In the genomic region with DNA sequence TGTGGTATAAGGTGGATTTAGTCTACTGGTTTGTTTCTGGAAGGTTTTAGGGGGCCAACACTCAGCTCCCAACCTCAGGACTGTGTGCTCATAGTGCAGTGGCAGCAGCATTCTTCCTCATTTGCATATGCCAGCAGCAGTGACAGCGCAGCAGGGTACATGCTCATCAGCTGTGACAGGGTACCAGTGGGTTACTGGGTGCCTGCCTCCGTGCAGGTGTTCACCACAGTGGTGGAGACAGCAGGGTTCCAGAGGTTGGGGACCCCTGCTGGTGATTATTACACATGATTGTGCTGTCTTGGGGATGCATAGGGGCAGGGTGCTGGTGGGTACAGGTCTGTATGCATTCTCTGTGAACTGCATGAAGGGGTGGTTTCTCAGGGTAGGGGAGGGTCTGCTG, we compare ENCODE assay signal across 1 cellular context.
TF ChIP-seq lines count a peak whose summit lies in the region.

No MANE protein-coding gene starts in this region.

TF ChIP-seq in GM12878, 131 proteins besides CTCF, POLR2A, EP300 and RAD21 (continued from another document):
- TF ChIP-seq ZNF207 (IDR thresholded peaks at IDR 0.05; ENCODE audit: borderline replicate concordance) (no peak), POU2F2 (IDR thresholded peaks at IDR 0.05; ENCODE audit: borderline replicate concordance, low read depth, low read length) (no peak), JUNB (IDR thresholded peaks at IDR 0.05) (no peak), CHD4 (IDR thresholded peaks at IDR 0.05) (no peak), HCFC1 (IDR thresholded peaks at IDR 0.05; ENCODE audit: low read length) (no peak), KDM1A (IDR thresholded peaks at IDR 0.05; ENCODE audit: borderline replicate concordance) (no peak)
- TF ChIP-seq, protein P1, sequence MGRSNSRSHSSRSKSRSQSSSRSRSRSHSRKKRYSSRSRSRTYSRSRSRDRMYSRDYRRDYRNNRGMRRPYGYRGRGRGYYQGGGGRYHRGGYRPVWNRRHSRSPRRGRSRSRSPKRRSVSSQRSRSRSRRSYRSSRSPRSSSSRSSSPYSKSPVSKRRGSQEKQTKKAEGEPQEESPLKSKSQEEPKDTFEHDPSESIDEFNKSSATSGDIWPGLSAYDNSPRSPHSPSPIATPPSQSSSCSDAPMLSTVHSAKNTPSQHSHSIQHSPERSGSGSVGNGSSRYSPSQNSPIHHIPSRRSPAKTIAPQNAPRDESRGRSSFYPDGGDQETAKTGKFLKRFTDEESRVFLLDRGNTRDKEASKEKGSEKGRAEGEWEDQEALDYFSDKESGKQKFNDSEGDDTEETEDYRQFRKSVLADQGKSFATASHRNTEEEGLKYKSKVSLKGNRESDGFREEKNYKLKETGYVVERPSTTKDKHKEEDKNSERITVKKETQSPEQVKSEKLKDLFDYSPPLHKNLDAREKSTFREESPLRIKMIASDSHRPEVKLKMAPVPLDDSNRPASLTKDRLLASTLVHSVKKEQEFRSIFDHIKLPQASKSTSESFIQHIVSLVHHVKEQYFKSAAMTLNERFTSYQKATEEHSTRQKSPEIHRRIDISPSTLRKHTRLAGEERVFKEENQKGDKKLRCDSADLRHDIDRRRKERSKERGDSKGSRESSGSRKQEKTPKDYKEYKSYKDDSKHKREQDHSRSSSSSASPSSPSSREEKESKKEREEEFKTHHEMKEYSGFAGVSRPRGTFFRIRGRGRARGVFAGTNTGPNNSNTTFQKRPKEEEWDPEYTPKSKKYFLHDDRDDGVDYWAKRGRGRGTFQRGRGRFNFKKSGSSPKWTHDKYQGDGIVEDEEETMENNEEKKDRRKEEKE (IDR thresholded peaks at IDR 0.05): no peak
- TF ChIP-seq, protein P2, sequence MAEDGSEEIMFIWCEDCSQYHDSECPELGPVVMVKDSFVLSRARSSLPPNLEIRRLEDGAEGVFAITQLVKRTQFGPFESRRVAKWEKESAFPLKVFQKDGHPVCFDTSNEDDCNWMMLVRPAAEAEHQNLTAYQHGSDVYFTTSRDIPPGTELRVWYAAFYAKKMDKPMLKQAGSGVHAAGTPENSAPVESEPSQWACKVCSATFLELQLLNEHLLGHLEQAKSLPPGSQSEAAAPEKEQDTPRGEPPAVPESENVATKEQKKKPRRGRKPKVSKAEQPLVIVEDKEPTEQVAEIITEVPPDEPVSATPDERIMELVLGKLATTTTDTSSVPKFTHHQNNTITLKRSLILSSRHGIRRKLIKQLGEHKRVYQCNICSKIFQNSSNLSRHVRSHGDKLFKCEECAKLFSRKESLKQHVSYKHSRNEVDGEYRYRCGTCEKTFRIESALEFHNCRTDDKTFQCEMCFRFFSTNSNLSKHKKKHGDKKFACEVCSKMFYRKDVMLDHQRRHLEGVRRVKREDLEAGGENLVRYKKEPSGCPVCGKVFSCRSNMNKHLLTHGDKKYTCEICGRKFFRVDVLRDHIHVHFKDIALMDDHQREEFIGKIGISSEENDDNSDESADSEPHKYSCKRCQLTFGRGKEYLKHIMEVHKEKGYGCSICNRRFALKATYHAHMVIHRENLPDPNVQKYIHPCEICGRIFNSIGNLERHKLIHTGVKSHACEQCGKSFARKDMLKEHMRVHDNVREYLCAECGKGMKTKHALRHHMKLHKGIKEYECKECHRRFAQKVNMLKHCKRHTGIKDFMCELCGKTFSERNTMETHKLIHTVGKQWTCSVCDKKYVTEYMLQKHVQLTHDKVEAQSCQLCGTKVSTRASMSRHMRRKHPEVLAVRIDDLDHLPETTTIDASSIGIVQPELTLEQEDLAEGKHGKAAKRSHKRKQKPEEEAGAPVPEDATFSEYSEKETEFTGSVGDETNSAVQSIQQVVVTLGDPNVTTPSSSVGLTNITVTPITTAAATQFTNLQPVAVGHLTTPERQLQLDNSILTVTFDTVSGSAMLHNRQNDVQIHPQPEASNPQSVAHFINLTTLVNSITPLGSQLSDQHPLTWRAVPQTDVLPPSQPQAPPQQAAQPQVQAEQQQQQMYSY (CRISPR knock-in tag; IDR thresholded peaks at IDR 0.05): no peak
TF ChIP-seq in GM12878: peak in this region for 0.
